In genomic region chr3:49132437-49133225, GRCh38 we compare ENCODE assay signal across 8 cellular contexts. TPM values are rescaled to one million over a fixed set of nuclear protein-coding genes. Genes with fewer than 3 reads are reported as not detected.
A peak's percentile ranks its signal among the peaks of the same experiment; 100 is the strongest.
DNase-seq lines count a peak whose midpoint lies in the region; ATAC-seq, FAIRE-seq and TF ChIP-seq lines count a peak whose summit lies in the region.

Gene LAMB2 (minus strand): TSS chr3:49133050. CDS start chr3:49132867, 183 bp downstream.

- H3K4me3 Mint-ChIP-seq in HFFc6 (peak within 1 kb of the TSS; percentile 90), WTC11 (peak within 1 kb of the TSS; percentile 89), nephron progenitor cell (peak within 1 kb of the TSS; percentile 90)

- H3K9me3 Mint-ChIP-seq in HFFc6 (no peaks in the 10 kb centered on the region), WTC11 (no peaks in the 10 kb centered on the region), nephron progenitor cell (no peaks in the 10 kb centered on the region)

- POLR2A ChIA-PET in WTC11 (lab: Charles Lee), result interaction anchor here (0.5 to 1.5 kb wide), 8 partner anchors 12 to 478 kb away, joined by 3 to 6 read pairs (median 4); partner anchors contain the start of genes KLHDC8B, QRICH1, USP19 and USP4

- H3K27ac Mint-ChIP-seq in HFFc6 (peak within 1 kb of the TSS; percentile 96), WTC11 (peak within 1 kb of the TSS; percentile 89), nephron progenitor cell (peak within 1 kb of the TSS; percentile 92)

- FAIRE-seq in GM19239 (lab: Jason Lieb, UNC), result no peak

- H3K27me3 Mint-ChIP-seq in HFFc6 (ENCODE audit: insufficient read depth), result peaks cover 4% of the 10 kb centered on the region; the same call in 1 of the 2 replicates
- no peaks in the 10 kb centered on the region; the same call in none of the 2 replicates for H3K27me3 Mint-ChIP-seq in WTC11 (ENCODE audit: low read depth)
- H3K27me3 Mint-ChIP-seq in nephron progenitor cell (ENCODE audit: low read depth, poor library complexity), result peaks cover 1% of the 10 kb centered on the region

- DNase-seq in 8988T (peak; percentile 82), HFFc6 (peak; percentile 84), WTC11 (ENCODE audit: low spot score) (peak; percentile 81), glomerular endothelial cell (ENCODE audit: extremely low read depth, low read depth, low spot score) (peak; percentile 48), nephron progenitor cell (peak; percentile 85), GM19240 (ENCODE audit: insufficient read length, low spot score) (no peak), GM19239 (ENCODE audit: insufficient read length, low spot score) (no peak)
- DNase-seq in activated T-cell treated with anti-CD3 and anti-CD28 coated beads, Interleukin-2, amount 50 U/mL, for 48 hours, result no peak

- TF ChIP-seq CTCF in HFFc6 (IDR thresholded peaks at IDR 0.05) (peak; percentile 35; the same call in 1 of the 2 replicates), WTC11 (IDR thresholded peaks at IDR 0.05) (no peak), nephron progenitor cell (IDR thresholded peaks at IDR 0.05) (no peak)

- H3K36me3 Mint-ChIP-seq in HFFc6 (ENCODE audit: low read depth), result peaks cover 24% of the 10 kb centered on the region
- H3K36me3 Mint-ChIP-seq in WTC11, result no peaks in the 10 kb centered on the region
- H3K36me3 Mint-ChIP-seq in nephron progenitor cell (ENCODE audit: low read depth), result no peaks in the 10 kb centered on the region

- CTCF ChIA-PET in WTC11 (lab: Charles Lee), result interaction anchor here (0.5 to 3.4 kb wide), 17 partner anchors 12 to 469 kb away, joined by 3 to 36 read pairs (median 5); partner anchors contain the start of genes KLHDC8B, NDUFAF3, QRICH1 and USP19

- ATAC-seq in WTC11, result peak; percentile 66

- H3K4me1 Mint-ChIP-seq in HFFc6 (ENCODE audit: low read depth) (peaks cover 26% of the 10 kb centered on the region), WTC11 (peaks cover 12% of the 10 kb centered on the region), nephron progenitor cell (peaks cover 51% of the 10 kb centered on the region)

TF ChIP-seq in WTC11, 78 proteins besides CTCF, POLR2A, EP300 and RAD21 (continues in another document):
- no peak for TF ChIP-seq ELF4 (CRISPR knock-in tag; IDR thresholded peaks at IDR 0.05; ENCODE audit: low read depth)
- TF ChIP-seq NR2C2 (CRISPR knock-in tag; IDR thresholded peaks at IDR 0.05), result no peak
- TF ChIP-seq ERG (CRISPR knock-in tag; IDR thresholded peaks at IDR 0.05), result no peak
- TF ChIP-seq, protein P1, sequence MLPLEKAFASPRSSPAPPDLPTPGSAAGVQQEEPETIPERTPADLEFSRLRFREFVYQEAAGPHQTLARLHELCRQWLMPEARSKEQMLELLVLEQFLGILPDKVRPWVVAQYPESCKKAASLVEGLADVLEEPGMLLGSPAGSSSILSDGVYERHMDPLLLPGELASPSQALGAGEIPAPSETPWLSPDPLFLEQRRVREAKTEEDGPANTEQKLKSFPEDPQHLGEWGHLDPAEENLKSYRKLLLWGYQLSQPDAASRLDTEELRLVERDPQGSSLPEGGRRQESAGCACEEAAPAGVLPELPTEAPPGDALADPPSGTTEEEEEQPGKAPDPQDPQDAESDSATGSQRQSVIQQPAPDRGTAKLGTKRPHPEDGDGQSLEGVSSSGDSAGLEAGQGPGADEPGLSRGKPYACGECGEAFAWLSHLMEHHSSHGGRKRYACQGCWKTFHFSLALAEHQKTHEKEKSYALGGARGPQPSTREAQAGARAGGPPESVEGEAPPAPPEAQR (CRISPR knock-in tag; IDR thresholded peaks at IDR 0.05), result no peak
- peak; percentile 70 for TF ChIP-seq FOXK1 (CRISPR knock-in tag; IDR thresholded peaks at IDR 0.05)
- TF ChIP-seq, protein P2, sequence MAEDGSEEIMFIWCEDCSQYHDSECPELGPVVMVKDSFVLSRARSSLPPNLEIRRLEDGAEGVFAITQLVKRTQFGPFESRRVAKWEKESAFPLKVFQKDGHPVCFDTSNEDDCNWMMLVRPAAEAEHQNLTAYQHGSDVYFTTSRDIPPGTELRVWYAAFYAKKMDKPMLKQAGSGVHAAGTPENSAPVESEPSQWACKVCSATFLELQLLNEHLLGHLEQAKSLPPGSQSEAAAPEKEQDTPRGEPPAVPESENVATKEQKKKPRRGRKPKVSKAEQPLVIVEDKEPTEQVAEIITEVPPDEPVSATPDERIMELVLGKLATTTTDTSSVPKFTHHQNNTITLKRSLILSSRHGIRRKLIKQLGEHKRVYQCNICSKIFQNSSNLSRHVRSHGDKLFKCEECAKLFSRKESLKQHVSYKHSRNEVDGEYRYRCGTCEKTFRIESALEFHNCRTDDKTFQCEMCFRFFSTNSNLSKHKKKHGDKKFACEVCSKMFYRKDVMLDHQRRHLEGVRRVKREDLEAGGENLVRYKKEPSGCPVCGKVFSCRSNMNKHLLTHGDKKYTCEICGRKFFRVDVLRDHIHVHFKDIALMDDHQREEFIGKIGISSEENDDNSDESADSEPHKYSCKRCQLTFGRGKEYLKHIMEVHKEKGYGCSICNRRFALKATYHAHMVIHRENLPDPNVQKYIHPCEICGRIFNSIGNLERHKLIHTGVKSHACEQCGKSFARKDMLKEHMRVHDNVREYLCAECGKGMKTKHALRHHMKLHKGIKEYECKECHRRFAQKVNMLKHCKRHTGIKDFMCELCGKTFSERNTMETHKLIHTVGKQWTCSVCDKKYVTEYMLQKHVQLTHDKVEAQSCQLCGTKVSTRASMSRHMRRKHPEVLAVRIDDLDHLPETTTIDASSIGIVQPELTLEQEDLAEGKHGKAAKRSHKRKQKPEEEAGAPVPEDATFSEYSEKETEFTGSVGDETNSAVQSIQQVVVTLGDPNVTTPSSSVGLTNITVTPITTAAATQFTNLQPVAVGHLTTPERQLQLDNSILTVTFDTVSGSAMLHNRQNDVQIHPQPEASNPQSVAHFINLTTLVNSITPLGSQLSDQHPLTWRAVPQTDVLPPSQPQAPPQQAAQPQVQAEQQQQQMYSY (CRISPR knock-in tag; IDR thresholded peaks at IDR 0.05), result peak; percentile 98
- TF ChIP-seq KAT7 (CRISPR knock-in tag; IDR thresholded peaks at IDR 0.05; ENCODE audit: borderline replicate concordance), result peak; percentile 54; the same call in 1 of the 2 replicates
- TF ChIP-seq TEAD1 (CRISPR knock-in tag; IDR thresholded peaks at IDR 0.05), result 0 out of 2 replicates have a peak, but pooled peaks have one; percentile 38
- 0 out of 2 replicates have a peak, but pooled peaks have one; percentile 38 for TF ChIP-seq SMAD4 (CRISPR knock-in tag; IDR thresholded peaks at IDR 0.05)
- no peak for TF ChIP-seq ESRRA (CRISPR knock-in tag; IDR thresholded peaks at IDR 0.05; ENCODE audit: borderline replicate concordance)
- TF ChIP-seq TCF7 (CRISPR knock-in tag; IDR thresholded peaks at IDR 0.05; ENCODE audit: low read depth), result no peak
- TF ChIP-seq ZNF317 (CRISPR knock-in tag; IDR thresholded peaks at IDR 0.05; ENCODE audit: borderline replicate concordance, low read depth), result no peak
- TF ChIP-seq JUN (CRISPR knock-in tag; IDR thresholded peaks at IDR 0.05), result no peak
- TF ChIP-seq, protein P3, sequence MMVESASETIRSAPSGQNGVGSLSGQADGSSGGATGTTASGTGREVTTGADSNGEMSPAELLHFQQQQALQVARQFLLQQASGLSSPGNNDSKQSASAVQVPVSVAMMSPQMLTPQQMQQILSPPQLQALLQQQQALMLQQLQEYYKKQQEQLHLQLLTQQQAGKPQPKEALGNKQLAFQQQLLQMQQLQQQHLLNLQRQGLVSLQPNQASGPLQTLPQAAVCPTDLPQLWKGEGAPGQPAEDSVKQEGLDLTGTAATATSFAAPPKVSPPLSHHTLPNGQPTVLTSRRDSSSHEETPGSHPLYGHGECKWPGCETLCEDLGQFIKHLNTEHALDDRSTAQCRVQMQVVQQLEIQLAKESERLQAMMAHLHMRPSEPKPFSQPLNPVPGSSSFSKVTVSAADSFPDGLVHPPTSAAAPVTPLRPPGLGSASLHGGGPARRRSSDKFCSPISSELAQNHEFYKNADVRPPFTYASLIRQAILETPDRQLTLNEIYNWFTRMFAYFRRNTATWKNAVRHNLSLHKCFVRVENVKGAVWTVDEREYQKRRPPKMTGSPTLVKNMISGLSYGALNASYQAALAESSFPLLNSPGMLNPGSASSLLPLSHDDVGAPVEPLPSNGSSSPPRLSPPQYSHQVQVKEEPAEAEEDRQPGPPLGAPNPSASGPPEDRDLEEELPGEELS (CRISPR knock-in tag; IDR thresholded peaks at IDR 0.05), result no peak
- TF ChIP-seq, protein P4, sequence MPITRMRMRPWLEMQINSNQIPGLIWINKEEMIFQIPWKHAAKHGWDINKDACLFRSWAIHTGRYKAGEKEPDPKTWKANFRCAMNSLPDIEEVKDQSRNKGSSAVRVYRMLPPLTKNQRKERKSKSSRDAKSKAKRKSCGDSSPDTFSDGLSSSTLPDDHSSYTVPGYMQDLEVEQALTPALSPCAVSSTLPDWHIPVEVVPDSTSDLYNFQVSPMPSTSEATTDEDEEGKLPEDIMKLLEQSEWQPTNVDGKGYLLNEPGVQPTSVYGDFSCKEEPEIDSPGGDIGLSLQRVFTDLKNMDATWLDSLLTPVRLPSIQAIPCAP (CRISPR knock-in tag; IDR thresholded peaks at IDR 0.05), result no peak
- TF ChIP-seq, protein P5, sequence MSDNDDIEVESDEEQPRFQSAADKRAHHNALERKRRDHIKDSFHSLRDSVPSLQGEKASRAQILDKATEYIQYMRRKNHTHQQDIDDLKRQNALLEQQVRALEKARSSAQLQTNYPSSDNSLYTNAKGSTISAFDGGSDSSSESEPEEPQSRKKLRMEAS (CRISPR knock-in tag; IDR thresholded peaks at IDR 0.05), result peak; percentile 18; the same call in 1 of the 2 replicates
- TF ChIP-seq HMGA2 (CRISPR knock-in tag; IDR thresholded peaks at IDR 0.05), result no peak

RNA-seq across cellular contexts. Expression of gene LAMB2, which starts in this region (rescaled TPM):
- 100 to 1,000 TPM; 432 to 518 (median 449) TPM for total RNA-seq in HFFc6 (2021; fragmentation: NEBNext Ultra II Directional; extraction: Animal tissue kit (Norgen Biotek cat#: 25700))
- 118 to 134 TPM (median 130 TPM) in 3 replicates for total RNA-seq in WTC11 (2021)
- 1,071 and 1,381 TPM in 2 replicates for total RNA-seq in glomerular endothelial cell

Comparison
In these comparisons a context has a peak if more than half of its experiments do, and no peak if none do; other contexts are left out.
1. DNase-seq: peak in 8988T (single experiment), HFFc6 (single experiment), WTC11 (single experiment), glomerular endothelial cell (single experiment) and nephron progenitor cell (single experiment); none in activated T-cell treated with anti-CD3 and anti-CD28 coated beads, Interleukin-2, amount 50 U/mL, for 48 hours (0 of 2), GM19240 (single experiment) and GM19239 (single experiment).
2. Peak in every context shown above with its lines, with median percentiles within 50 percentile points of each other: H3K27ac Mint-ChIP-seq and H3K4me3 Mint-ChIP-seq.